ENCODE assay signal across 20 cellular contexts in genomic region chr12:107439101-107439738, GRCh38.
"Had no signal": no experiment of that assay in that cellular context is flagged by ENCODE, and none has a peak within 500 bp of the region (broad histone marks: within the 10 kb centered on the region; RNA-seq: fewer than 3 reads in every experiment).

No MANE protein-coding gene starts in this region.

- H3K9me3 ChIP-seq: heart right ventricle, ovary, prostate gland, right atrium auricular region, stomach, suprapubic skin, tibial nerve had no signal

- DNase-seq: activated CD4-positive, alpha-beta memory T cell treated with anti-CD3 and anti-CD28 coated beads, Interleukin-2, amount 10 ng/mL, durations not matched to agents 7 days and 5 days; activated CD4-positive, alpha-beta T cell treated with anti-CD3 and anti-CD28 coated beads, Interleukin-2, amount 10 ng/mL, durations not matched to agents 24 days and 14 days; activated CD8-positive, alpha-beta memory T cell treated with anti-CD3 and anti-CD28 coated beads, Interleukin-2, amount 10 ng/mL, durations not matched to agents 7 days and 5 days; activated effector memory CD4-positive, alpha-beta T cell treated with anti-CD3 and anti-CD28 coated beads, Interleukin-2, amount 50 U/mL, for 16 hours; activated T-cell treated with anti-CD3 and anti-CD28 coated beads for 4 hours; foreskin fibroblast; heart right ventricle; kidney; midbrain; ovary; stimulated activated CD4-positive, alpha-beta T cell treated with anti-CD3 and anti-CD28 coated beads, Interleukin-1b, Interleukin-23, amount 100 ng/mL, for 48 hours; stomach; T-helper 1 cell had no signal

- H3K4me3 Mint-ChIP-seq: activated CD4-positive, alpha-beta memory T cell treated with anti-CD3 and anti-CD28 coated beads, Interleukin-2, amount 10 ng/mL, durations not matched to agents 7 days and 5 days; activated CD4-positive, alpha-beta T cell treated with anti-CD3 and anti-CD28 coated beads, Interleukin-2, amount 10 ng/mL, durations not matched to agents 24 days and 14 days; activated CD8-positive, alpha-beta memory T cell treated with anti-CD3 and anti-CD28 coated beads, Interleukin-2, amount 10 ng/mL, durations not matched to agents 7 days and 5 days; natural killer cell treated with Interleukin-12 subunit alpha and Interleukin-12 subunit beta and Interleukin-15 and Interleukin-18, amount 100 ng/mL, for 72 hours had no signal

- H3K36me3 ChIP-seq: cardiac muscle cell, heart right ventricle, ovary, prostate gland, right atrium auricular region, stomach, suprapubic skin, tibial nerve had no signal

- H3K4me1 ChIP-seq: prostate gland, right atrium auricular region, suprapubic skin, tibial nerve had no signal

- H3K4me3 ChIP-seq: cardiac muscle cell, heart right ventricle, ovary, prostate gland, right atrium auricular region, stomach, suprapubic skin, tibial nerve had no signal

- H3K27me3 ChIP-seq: cardiac muscle cell, ovary, right atrium auricular region, tibial nerve had no signal

- H3K9me3 Mint-ChIP-seq: activated CD4-positive, alpha-beta memory T cell treated with anti-CD3 and anti-CD28 coated beads, Interleukin-2, amount 10 ng/mL, durations not matched to agents 7 days and 5 days; natural killer cell treated with Interleukin-12 subunit alpha and Interleukin-12 subunit beta and Interleukin-15 and Interleukin-18, amount 100 ng/mL, for 72 hours had no signal

- H3K27ac Mint-ChIP-seq: activated CD4-positive, alpha-beta memory T cell treated with anti-CD3 and anti-CD28 coated beads, Interleukin-2, amount 10 ng/mL, durations not matched to agents 7 days and 5 days; activated CD4-positive, alpha-beta T cell treated with anti-CD3 and anti-CD28 coated beads, Interleukin-2, amount 10 ng/mL, durations not matched to agents 24 days and 14 days; activated CD8-positive, alpha-beta memory T cell treated with anti-CD3 and anti-CD28 coated beads, Interleukin-2, amount 10 ng/mL, durations not matched to agents 7 days and 5 days; natural killer cell treated with Interleukin-12 subunit alpha and Interleukin-12 subunit beta and Interleukin-15 and Interleukin-18, amount 100 ng/mL, for 72 hours had no signal

- ATAC-seq: activated CD8-positive, alpha-beta memory T cell treated with anti-CD3 and anti-CD28 coated beads, Interleukin-2, amount 10 ng/mL, durations not matched to agents 7 days and 5 days; heart right ventricle; left lobe of liver; natural killer cell treated with Interleukin-12 subunit alpha and Interleukin-12 subunit beta and Interleukin-15 and Interleukin-18, amount 100 ng/mL, for 72 hours had no signal

- H3K27ac ChIP-seq: cardiac muscle cell, heart right ventricle, ovary, prostate gland, right atrium auricular region, stomach, suprapubic skin, tibial nerve had no signal

- H3K27me3 Mint-ChIP-seq: activated CD4-positive, alpha-beta memory T cell treated with anti-CD3 and anti-CD28 coated beads, Interleukin-2, amount 10 ng/mL, durations not matched to agents 7 days and 5 days; activated CD4-positive, alpha-beta T cell treated with anti-CD3 and anti-CD28 coated beads, Interleukin-2, amount 10 ng/mL, durations not matched to agents 24 days and 14 days; activated CD8-positive, alpha-beta memory T cell treated with anti-CD3 and anti-CD28 coated beads, Interleukin-2, amount 10 ng/mL, durations not matched to agents 7 days and 5 days had no signal

- H3K36me3 Mint-ChIP-seq: activated CD8-positive, alpha-beta memory T cell treated with anti-CD3 and anti-CD28 coated beads, Interleukin-2, amount 10 ng/mL, durations not matched to agents 7 days and 5 days; natural killer cell treated with Interleukin-12 subunit alpha and Interleukin-12 subunit beta and Interleukin-15 and Interleukin-18, amount 100 ng/mL, for 72 hours had no signal
